Comparison of ENCODE assay signal across 1 cellular context in the genomic region with DNA sequence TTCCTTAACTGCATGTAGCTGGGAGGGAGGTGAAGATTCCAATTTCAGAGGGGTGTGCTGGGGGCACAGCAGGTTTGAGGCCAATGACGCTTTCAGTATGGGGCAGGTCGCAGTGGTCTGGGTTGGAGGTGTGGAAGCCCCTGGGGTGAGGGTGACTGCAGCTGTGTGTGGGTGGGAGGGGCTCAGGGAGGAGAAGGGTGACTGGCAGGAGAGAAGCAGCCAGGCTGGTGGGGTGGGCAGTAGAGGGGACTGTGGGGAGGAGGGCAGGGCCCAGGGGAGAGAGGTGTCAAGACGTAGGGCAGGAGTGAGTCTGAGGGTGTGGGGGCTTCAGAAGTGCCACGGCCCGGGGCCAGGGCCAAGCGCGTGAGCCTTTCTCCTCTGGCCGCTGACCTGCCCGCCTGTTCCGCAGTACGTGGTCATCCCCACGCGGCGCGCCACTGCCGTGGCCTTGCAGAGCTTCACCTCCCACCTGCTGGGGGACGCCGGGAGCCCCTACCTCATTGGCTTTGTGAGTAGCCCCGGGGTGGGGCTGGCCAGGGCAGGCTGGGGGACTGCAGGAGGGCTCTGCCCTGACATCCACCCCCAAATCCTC.
TF ChIP-seq lines count a peak whose summit lies in the region.

No MANE protein-coding gene starts in this region.

TF ChIP-seq in IMR-90, 13 proteins besides CTCF, POLR2A, EP300 and RAD21:
- TF ChIP-seq MAFK (IDR thresholded peaks at IDR 0.05; ENCODE audit: low read depth, low read length), result no peak
- no peak for TF ChIP-seq MAZ (IDR thresholded peaks at IDR 0.05; ENCODE audit: borderline replicate concordance, low read depth, low read length)
- TF ChIP-seq CEBPB (IDR thresholded peaks at IDR 0.05; ENCODE audit: low read depth, low read length), result no peak
- TF ChIP-seq BHLHE40 (IDR thresholded peaks at IDR 0.05; ENCODE audit: low read depth, low read length), result no peak
- no peak for TF ChIP-seq RFX5 (IDR thresholded peaks at IDR 0.05; ENCODE audit: low read depth, low read length)
- no peak for TF ChIP-seq SMC3 (IDR thresholded peaks at IDR 0.05; ENCODE audit: low read depth, low read length)
- TF ChIP-seq FOS (IDR thresholded peaks at IDR 0.05; ENCODE audit: low read depth, low read length), result no peak
- TF ChIP-seq, protein P1, sequence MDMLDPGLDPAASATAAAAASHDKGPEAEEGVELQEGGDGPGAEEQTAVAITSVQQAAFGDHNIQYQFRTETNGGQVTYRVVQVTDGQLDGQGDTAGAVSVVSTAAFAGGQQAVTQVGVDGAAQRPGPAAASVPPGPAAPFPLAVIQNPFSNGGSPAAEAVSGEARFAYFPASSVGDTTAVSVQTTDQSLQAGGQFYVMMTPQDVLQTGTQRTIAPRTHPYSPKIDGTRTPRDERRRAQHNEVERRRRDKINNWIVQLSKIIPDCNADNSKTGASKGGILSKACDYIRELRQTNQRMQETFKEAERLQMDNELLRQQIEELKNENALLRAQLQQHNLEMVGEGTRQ (IDR thresholded peaks at IDR 0.05; ENCODE audit: low read depth, low read length), result no peak
- no peak for TF ChIP-seq CHD1 (IDR thresholded peaks at IDR 0.05; ENCODE audit: low read depth, low read length)
- no peak for TF ChIP-seq ELK1 (IDR thresholded peaks at IDR 0.05; ENCODE audit: borderline replicate concordance, low read depth, low read length)
- TF ChIP-seq NFE2L2 (IDR thresholded peaks at IDR 0.05; ENCODE audit: low read depth, low read length), result no peak
